In the genomic region with DNA sequence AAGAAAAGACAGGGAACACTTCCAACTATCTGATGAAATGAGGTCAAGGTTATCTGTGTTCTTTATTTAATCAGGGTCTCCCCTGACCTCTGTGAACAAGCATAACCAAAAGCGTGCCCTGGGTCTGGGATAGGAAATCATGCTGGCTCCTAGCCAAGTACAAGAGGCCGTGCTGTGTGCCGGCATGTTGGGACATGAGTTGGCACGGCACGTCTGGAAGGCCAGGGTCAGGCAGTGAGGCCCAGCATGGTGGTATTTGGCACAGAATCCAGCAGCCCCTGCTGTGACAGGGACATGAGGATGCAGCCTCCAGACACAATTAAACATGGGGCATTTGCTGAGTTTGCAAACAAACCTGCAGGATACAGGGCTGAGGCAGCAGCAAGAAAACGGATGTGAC, we compare ENCODE assay signal across 1 cellular context.
TF ChIP-seq lines count a peak whose summit lies in the region.

No MANE protein-coding gene starts in this region.

TF ChIP-seq in HEK293, 187 proteins besides CTCF, POLR2A, EP300 and RAD21 (continued from another document and continues in another):
- TF ChIP-seq, protein P1, sequence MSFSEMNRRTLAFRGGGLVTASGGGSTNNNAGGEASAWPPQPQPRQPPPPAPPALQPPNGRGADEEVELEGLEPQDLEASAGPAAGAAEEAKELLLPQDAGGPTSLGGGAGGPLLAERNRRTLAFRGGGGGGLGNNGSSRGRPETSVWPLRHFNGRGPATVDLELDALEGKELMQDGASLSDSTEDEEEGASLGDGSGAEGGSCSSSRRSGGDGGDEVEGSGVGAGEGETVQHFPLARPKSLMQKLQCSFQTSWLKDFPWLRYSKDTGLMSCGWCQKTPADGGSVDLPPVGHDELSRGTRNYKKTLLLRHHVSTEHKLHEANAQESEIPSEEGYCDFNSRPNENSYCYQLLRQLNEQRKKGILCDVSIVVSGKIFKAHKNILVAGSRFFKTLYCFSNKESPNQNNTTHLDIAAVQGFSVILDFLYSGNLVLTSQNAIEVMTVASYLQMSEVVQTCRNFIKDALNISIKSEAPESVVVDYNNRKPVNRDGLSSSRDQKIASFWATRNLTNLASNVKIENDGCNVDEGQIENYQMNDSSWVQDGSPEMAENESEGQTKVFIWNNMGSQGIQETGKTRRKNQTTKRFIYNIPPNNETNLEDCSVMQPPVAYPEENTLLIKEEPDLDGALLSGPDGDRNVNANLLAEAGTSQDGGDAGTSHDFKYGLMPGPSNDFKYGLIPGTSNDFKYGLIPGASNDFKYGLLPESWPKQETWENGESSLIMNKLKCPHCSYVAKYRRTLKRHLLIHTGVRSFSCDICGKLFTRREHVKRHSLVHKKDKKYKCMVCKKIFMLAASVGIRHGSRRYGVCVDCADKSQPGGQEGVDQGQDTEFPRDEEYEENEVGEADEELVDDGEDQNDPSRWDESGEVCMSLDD (tag by site-specific recombination; IDR thresholded peaks at IDR 0.05): peak; percentile 45; the same call in 1 of the 2 replicates
- TF ChIP-seq KLF16 (tag by site-specific recombination; IDR thresholded peaks at IDR 0.05) (no peak), KLF8 (tag by site-specific recombination; IDR thresholded peaks at IDR 0.05) (no peak), ZNF133 (tag by site-specific recombination; IDR thresholded peaks at IDR 0.05) (no peak), ZNF239 (tag by site-specific recombination; IDR thresholded peaks at IDR 0.05) (no peak), ZNF214 (tag by site-specific recombination; IDR thresholded peaks at IDR 0.05; ENCODE audit: borderline replicate concordance) (no peak), ZSCAN30 (tag by site-specific recombination; IDR thresholded peaks at IDR 0.05) (peak; percentile 99), ZNF561 (tag by site-specific recombination; IDR thresholded peaks at IDR 0.05; ENCODE audit: borderline replicate concordance) (peak; percentile 79; the same call in 1 of the 2 replicates), ZNF658 (tag by site-specific recombination; IDR thresholded peaks at IDR 0.05) (no peak), ZNF354C (tag by site-specific recombination; IDR thresholded peaks at IDR 0.05; ENCODE audit: borderline replicate concordance, low read depth) (no peak), GFI1B (tag by site-specific recombination; IDR thresholded peaks at IDR 0.05) (0 out of 2 replicates have a peak, but pooled peaks have one; percentile 46), ZNF555 (tag by site-specific recombination; conservative IDR thresholded peaks at IDR 0.05) (no peak), ZNF473 (tag by site-specific recombination; IDR thresholded peaks at IDR 0.05) (no peak), ZNF843 (tag by site-specific recombination; IDR thresholded peaks at IDR 0.05) (peak; percentile 98), PRDM1 (tag by site-specific recombination; IDR thresholded peaks at IDR 0.05) (no peak), ZNF335 (tag by site-specific recombination; conservative IDR thresholded peaks at IDR 0.05) (peak; percentile 29; the same call in 1 of the 2 replicates), BCL11A (tag by site-specific recombination; IDR thresholded peaks at IDR 0.05; ENCODE audit: low read depth) (no peak), ZBTB7A (tag by site-specific recombination; IDR thresholded peaks at IDR 0.05; ENCODE audit: low read depth) (no peak), ZNF837 (tag by site-specific recombination; IDR thresholded peaks at IDR 0.05) (no peak), ZNF776 (tag by site-specific recombination; IDR thresholded peaks at IDR 0.05; ENCODE audit: borderline replicate concordance) (peak; percentile 80; the same call in 1 of the 2 replicates), ZEB2 (tag by site-specific recombination; IDR thresholded peaks at IDR 0.05) (peak; percentile 87), GLIS1 (tag by site-specific recombination; IDR thresholded peaks at IDR 0.05) (peak; percentile 53), SETDB1 (IDR thresholded peaks at IDR 0.05; ENCODE audit: insufficient read length, low read length) (no peak), HOXA7 (CRISPR knock-in tag; IDR thresholded peaks at IDR 0.05; ENCODE audit: borderline replicate concordance) (no peak), ZNF521 (tag by site-specific recombination; IDR thresholded peaks at IDR 0.05) (no peak), ZNF549 (tag by site-specific recombination; IDR thresholded peaks at IDR 0.05) (peak; percentile 40; the same call in 1 of the 2 replicates), HOXD13 (CRISPR knock-in tag; IDR thresholded peaks at IDR 0.05; ENCODE audit: borderline replicate concordance) (peak; percentile 88), ZXDB (tag by site-specific recombination; IDR thresholded peaks at IDR 0.05) (peak; percentile 88), GLIS2 (tag by site-specific recombination; IDR thresholded peaks at IDR 0.05) (peak; percentile 78; the same call in 1 of the 2 replicates), ZFP3 (tag by site-specific recombination; IDR thresholded peaks at IDR 0.05; ENCODE audit: low read depth) (no peak), KLF1 (tag by site-specific recombination; IDR thresholded peaks at IDR 0.05) (no peak), ZNF433 (tag by site-specific recombination; IDR thresholded peaks at IDR 0.05; ENCODE audit: low read depth) (no peak)
- TF ChIP-seq, protein P2, sequence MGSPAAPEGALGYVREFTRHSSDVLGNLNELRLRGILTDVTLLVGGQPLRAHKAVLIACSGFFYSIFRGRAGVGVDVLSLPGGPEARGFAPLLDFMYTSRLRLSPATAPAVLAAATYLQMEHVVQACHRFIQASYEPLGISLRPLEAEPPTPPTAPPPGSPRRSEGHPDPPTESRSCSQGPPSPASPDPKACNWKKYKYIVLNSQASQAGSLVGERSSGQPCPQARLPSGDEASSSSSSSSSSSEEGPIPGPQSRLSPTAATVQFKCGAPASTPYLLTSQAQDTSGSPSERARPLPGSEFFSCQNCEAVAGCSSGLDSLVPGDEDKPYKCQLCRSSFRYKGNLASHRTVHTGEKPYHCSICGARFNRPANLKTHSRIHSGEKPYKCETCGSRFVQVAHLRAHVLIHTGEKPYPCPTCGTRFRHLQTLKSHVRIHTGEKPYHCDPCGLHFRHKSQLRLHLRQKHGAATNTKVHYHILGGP (tag by site-specific recombination; IDR thresholded peaks at IDR 0.05): peak; percentile 77
- TF ChIP-seq, protein P3, sequence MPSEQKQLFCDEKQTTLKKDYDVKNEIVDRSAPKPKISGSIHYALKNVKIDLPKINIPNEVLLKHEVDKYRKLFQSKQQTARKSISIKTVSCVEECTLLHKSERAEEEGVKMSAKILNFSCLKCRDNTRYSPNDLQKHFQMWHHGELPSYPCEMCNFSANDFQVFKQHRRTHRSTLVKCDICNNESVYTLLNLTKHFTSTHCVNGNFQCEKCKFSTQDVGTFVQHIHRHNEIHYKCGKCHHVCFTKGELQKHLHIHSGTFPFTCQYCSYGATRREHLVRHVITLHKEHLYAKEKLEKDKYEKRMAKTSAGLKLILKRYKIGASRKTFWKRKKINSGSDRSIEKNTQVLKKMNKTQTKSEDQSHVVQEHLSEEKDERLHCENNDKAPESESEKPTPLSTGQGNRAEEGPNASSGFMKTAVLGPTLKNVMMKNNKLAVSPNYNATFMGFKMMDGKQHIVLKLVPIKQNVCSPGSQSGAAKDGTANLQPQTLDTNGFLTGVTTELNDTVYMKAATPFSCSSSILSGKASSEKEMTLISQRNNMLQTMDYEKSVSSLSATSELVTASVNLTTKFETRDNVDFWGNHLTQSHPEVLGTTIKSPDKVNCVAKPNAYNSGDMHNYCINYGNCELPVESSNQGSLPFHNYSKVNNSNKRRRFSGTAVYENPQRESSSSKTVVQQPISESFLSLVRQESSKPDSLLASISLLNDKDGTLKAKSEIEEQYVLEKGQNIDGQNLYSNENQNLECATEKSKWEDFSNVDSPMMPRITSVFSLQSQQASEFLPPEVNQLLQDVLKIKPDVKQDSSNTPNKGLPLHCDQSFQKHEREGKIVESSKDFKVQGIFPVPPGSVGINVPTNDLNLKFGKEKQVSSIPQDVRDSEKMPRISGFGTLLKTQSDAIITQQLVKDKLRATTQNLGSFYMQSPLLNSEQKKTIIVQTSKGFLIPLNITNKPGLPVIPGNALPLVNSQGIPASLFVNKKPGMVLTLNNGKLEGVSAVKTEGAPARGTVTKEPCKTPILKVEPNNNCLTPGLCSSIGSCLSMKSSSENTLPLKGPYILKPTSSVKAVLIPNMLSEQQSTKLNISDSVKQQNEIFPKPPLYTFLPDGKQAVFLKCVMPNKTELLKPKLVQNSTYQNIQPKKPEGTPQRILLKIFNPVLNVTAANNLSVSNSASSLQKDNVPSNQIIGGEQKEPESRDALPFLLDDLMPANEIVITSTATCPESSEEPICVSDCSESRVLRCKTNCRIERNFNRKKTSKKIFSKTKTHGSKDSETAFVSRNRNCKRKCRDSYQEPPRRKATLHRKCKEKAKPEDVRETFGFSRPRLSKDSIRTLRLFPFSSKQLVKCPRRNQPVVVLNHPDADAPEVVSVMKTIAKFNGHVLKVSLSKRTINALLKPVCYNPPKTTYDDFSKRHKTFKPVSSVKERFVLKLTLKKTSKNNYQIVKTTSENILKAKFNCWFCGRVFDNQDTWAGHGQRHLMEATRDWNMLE (tag by site-specific recombination; conservative IDR thresholded peaks at IDR 0.05; ENCODE audit: low read depth): peak; percentile 44; the same call in 1 of the 2 replicates
- TF ChIP-seq, protein P4, sequence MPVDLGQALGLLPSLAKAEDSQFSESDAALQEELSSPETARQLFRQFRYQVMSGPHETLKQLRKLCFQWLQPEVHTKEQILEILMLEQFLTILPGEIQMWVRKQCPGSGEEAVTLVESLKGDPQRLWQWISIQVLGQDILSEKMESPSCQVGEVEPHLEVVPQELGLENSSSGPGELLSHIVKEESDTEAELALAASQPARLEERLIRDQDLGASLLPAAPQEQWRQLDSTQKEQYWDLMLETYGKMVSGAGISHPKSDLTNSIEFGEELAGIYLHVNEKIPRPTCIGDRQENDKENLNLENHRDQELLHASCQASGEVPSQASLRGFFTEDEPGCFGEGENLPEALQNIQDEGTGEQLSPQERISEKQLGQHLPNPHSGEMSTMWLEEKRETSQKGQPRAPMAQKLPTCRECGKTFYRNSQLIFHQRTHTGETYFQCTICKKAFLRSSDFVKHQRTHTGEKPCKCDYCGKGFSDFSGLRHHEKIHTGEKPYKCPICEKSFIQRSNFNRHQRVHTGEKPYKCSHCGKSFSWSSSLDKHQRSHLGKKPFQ (tag by site-specific recombination; IDR thresholded peaks at IDR 0.05): peak; percentile 91
- TF ChIP-seq, protein P5, sequence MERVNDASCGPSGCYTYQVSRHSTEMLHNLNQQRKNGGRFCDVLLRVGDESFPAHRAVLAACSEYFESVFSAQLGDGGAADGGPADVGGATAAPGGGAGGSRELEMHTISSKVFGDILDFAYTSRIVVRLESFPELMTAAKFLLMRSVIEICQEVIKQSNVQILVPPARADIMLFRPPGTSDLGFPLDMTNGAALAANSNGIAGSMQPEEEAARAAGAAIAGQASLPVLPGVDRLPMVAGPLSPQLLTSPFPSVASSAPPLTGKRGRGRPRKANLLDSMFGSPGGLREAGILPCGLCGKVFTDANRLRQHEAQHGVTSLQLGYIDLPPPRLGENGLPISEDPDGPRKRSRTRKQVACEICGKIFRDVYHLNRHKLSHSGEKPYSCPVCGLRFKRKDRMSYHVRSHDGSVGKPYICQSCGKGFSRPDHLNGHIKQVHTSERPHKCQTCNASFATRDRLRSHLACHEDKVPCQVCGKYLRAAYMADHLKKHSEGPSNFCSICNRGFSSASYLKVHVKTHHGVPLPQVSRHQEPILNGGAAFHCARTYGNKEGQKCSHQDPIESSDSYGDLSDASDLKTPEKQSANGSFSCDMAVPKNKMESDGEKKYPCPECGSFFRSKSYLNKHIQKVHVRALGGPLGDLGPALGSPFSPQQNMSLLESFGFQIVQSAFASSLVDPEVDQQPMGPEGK (tag by site-specific recombination; IDR thresholded peaks at IDR 0.05): peak; percentile 82
- TF ChIP-seq, protein P6, sequence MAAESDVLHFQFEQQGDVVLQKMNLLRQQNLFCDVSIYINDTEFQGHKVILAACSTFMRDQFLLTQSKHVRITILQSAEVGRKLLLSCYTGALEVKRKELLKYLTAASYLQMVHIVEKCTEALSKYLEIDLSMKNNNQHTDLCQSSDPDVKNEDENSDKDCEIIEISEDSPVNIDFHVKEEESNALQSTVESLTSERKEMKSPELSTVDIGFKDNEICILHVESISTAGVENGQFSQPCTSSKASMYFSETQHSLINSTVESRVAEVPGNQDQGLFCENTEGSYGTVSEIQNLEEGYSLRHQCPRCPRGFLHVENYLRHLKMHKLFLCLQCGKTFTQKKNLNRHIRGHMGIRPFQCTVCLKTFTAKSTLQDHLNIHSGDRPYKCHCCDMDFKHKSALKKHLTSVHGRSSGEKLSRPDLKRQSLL (tag by site-specific recombination; IDR thresholded peaks at IDR 0.05): no peak
- TF ChIP-seq, protein P7, sequence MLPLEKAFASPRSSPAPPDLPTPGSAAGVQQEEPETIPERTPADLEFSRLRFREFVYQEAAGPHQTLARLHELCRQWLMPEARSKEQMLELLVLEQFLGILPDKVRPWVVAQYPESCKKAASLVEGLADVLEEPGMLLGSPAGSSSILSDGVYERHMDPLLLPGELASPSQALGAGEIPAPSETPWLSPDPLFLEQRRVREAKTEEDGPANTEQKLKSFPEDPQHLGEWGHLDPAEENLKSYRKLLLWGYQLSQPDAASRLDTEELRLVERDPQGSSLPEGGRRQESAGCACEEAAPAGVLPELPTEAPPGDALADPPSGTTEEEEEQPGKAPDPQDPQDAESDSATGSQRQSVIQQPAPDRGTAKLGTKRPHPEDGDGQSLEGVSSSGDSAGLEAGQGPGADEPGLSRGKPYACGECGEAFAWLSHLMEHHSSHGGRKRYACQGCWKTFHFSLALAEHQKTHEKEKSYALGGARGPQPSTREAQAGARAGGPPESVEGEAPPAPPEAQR (tag by site-specific recombination; IDR thresholded peaks at IDR 0.05): peak; percentile 80; the same call in 1 of the 2 replicates
- TF ChIP-seq, protein P8, sequence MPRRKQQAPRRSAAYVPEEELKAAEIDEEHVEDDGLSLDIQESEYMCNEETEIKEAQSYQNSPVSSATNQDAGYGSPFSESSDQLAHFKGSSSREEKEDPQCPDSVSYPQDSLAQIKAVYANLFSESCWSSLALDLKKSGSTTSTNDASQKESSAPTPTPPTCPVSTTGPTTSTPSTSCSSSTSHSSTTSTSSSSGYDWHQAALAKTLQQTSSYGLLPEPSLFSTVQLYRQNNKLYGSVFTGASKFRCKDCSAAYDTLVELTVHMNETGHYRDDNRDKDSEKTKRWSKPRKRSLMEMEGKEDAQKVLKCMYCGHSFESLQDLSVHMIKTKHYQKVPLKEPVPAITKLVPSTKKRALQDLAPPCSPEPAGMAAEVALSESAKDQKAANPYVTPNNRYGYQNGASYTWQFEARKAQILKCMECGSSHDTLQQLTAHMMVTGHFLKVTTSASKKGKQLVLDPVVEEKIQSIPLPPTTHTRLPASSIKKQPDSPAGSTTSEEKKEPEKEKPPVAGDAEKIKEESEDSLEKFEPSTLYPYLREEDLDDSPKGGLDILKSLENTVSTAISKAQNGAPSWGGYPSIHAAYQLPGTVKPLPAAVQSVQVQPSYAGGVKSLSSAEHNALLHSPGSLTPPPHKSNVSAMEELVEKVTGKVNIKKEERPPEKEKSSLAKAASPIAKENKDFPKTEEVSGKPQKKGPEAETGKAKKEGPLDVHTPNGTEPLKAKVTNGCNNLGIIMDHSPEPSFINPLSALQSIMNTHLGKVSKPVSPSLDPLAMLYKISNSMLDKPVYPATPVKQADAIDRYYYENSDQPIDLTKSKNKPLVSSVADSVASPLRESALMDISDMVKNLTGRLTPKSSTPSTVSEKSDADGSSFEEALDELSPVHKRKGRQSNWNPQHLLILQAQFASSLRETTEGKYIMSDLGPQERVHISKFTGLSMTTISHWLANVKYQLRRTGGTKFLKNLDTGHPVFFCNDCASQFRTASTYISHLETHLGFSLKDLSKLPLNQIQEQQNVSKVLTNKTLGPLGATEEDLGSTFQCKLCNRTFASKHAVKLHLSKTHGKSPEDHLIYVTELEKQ (tag by site-specific recombination; IDR thresholded peaks at IDR 0.05; ENCODE audit: borderline replicate concordance): peak; percentile 62
